In genomic region chr6:15628499-15629131, GRCh38 we compare ENCODE assay signal across 9 cellular contexts. TPM values are rescaled to one million over a fixed set of nuclear protein-coding genes. Genes with fewer than 3 reads are reported as not detected.
DNase-seq lines count a peak whose midpoint lies in the region; ATAC-seq lines count a peak whose summit lies in the region.
"Had no signal": no experiment of that assay in that cellular context is flagged by ENCODE, and none has a peak within 500 bp of the region (broad histone marks: within the 10 kb centered on the region; RNA-seq: fewer than 3 reads in every experiment).

No MANE protein-coding gene starts in this region.

- H3K9me3 Mint-ChIP-seq in activated T-cell treated with anti-CD3 and anti-CD28 coated beads, Interleukin-2, amount 50 U/mL, for 72 hours = no peaks in the 10 kb centered on the region
- H3K9me3 Mint-ChIP-seq in naive B cell = no peaks in the 10 kb centered on the region

- ATAC-seq in activated T-cell treated with anti-CD3 and anti-CD28 coated beads, Interleukin-2, amount 50 U/mL, for 72 hours (replicated peaks in 1 of 2) = peak; percentile 97 to 99
- ATAC-seq in naive B cell (ENCODE audit: low read depth in 2 of 2) (no peak), GM18519 (IDR thresholded peaks at IDR 0.05; ENCODE audit: low FRiP score, unreplicated experiment) (no peak), HG02571 (IDR thresholded peaks at IDR 0.05; ENCODE audit: unreplicated experiment) (no peak), GM21529 (IDR thresholded peaks at IDR 0.05; ENCODE audit: unreplicated experiment) (no peak)

- no peaks in the 10 kb centered on the region for H3K27me3 Mint-ChIP-seq in activated T-cell treated with anti-CD3 and anti-CD28 coated beads, Interleukin-2, amount 50 U/mL, for 72 hours (ENCODE audit: low read depth)
- no peaks in the 10 kb centered on the region for H3K27me3 Mint-ChIP-seq in naive B cell

- H3K27ac Mint-ChIP-seq in activated T-cell treated with anti-CD3 and anti-CD28 coated beads, Interleukin-2, amount 50 U/mL, for 72 hours = peak overlapping the region; percentile 65
- H3K27ac Mint-ChIP-seq in naive B cell = peak overlapping the region; percentile 20 to 72 (median 48)

- peak overlapping the region; percentile 39 to 60 for H3K4me3 Mint-ChIP-seq in activated T-cell treated with anti-CD3 and anti-CD28 coated beads, Interleukin-2, amount 50 U/mL, for 72 hours
- H3K4me3 Mint-ChIP-seq in naive B cell = no peak overlapping the region

- H3K4me1 Mint-ChIP-seq in activated T-cell treated with anti-CD3 and anti-CD28 coated beads, Interleukin-2, amount 50 U/mL, for 72 hours (ENCODE audit: low read depth) = peaks cover 40% of the 10 kb centered on the region
- peaks cover 6 to 26% (median 15%) of the 10 kb centered on the region in 3 donors for H3K4me1 Mint-ChIP-seq in naive B cell

- H3K36me3 Mint-ChIP-seq in activated T-cell treated with anti-CD3 and anti-CD28 coated beads, Interleukin-2, amount 50 U/mL, for 72 hours (ENCODE audit: insufficient read depth in 2 of 2) = peaks cover 3 to 9% of the 10 kb centered on the region in 2 donors
- H3K36me3 Mint-ChIP-seq in naive B cell = peaks cover 0 to 5% of the 10 kb centered on the region in 2 donors

- peak; percentile 21 for DNase-seq in A172 (ENCODE audit: low spot score)
- DNase-seq in HT1080 (ENCODE audit: low read depth) = peak; percentile 68
- peak; percentile 66 to 74 for DNase-seq in activated T-cell treated with anti-CD3 and anti-CD28 coated beads, Interleukin-2, amount 50 U/mL, for 72 hours
- no peak for DNase-seq in naive B cell
- DNase-seq in NCI-H526 treated with DMSO at 0.1 percent for 48 hours (lab: John Stamatoyannopoulos, UW) = no peak
- DNase-seq: cerebellar nuclear complex had no signal

RNA-seq across cellular contexts. Expression of gene DTNBP1, which starts 34.2 kb away (rescaled TPM):
- total RNA-seq in A172 (2014; rRNA removed; shearing (Covaris generic)) = 1.6 and 12.4 TPM in 2 replicates
- 3.3 and 11.9 TPM in 2 replicates for total RNA-seq in HT1080 (2014; rRNA removed; shearing (Covaris generic))
- polyA plus RNA-seq in HT1080 (2015; cell fraction: cytosol; rRNA removed) = 13.3 and 14.3 TPM in 2 replicates
- polyA plus RNA-seq in HT1080 (2015; cell fraction: nucleus; rRNA removed) = 12.1 and 12.8 TPM in 2 replicates
- total RNA-seq in activated T-cell treated with anti-CD3 and anti-CD28 coated beads, Interleukin-2, amount 50 U/mL, for 72 hours = 10 to 100 TPM; 24.5 to 27.1 TPM
- 100 to 1,000 TPM in 1 of 6 donors, 10 to 100 TPM in 5; 60.2 to 108 (median 77.4) TPM for polyA plus RNA-seq in naive B cell (ENCODE audit: low read depth in 6 of 6)

Comparison
In these comparisons a context has a peak if more than half of its experiments do, and no peak if none do; other contexts are left out.
1. DNase-seq: peak in A172 (single experiment), HT1080 (single experiment) and activated T-cell treated with anti-CD3 and anti-CD28 coated beads, Interleukin-2, amount 50 U/mL, for 72 hours (2 of 2); none in naive B cell (single experiment) and NCI-H526 treated with DMSO at 0.1 percent for 48 hours (single experiment).
2. ATAC-seq: peak in activated T-cell treated with anti-CD3 and anti-CD28 coated beads, Interleukin-2, amount 50 U/mL, for 72 hours (2 of 2); none in naive B cell (0 of 2), GM18519 (single experiment), HG02571 (single experiment) and GM21529 (single experiment).
3. H3K4me3 Mint-ChIP-seq: peak in activated T-cell treated with anti-CD3 and anti-CD28 coated beads, Interleukin-2, amount 50 U/mL, for 72 hours (2 of 2); none in naive B cell (0 of 8).